Comparison of ENCODE assay signal across 8 cellular contexts in the genomic region with DNA sequence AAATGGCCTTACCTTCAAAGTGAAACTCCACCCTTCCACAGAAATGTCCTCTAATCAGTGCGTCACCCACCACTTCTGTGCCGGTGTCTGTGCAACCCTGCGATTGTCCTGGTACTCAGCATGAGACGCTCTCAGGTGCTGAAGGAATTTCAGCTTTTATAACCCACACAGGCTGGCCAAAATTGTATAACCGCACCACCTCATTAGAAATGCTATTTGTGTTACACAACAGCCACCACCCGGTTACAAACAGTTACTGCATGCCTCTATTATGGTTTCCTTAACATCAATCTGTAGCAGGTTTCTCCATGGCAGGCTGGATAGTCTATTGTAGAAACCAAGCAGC. TPM values are rescaled to one million over a fixed set of nuclear protein-coding genes. Genes with fewer than 3 reads are reported as not detected.
DNase-seq lines count a peak whose midpoint lies in the region; ATAC-seq and TF ChIP-seq lines count a peak whose summit lies in the region.

No MANE protein-coding gene starts in this region.

- H3K4me3 Mint-ChIP-seq in neural crest cell, result no peak overlapping the region

- in situ Hi-C loops in ACHN (cut with HindIII; ENCODE audit: low pct_ligation_motif_present, low pct_unique_long_range_greater_than_20kb, low sequenced_read_pairs), result no loop called here

- ATAC-seq in HG03354 (IDR thresholded peaks at IDR 0.05; ENCODE audit: poor library complexity, severe bottlenecking, unreplicated experiment) (peak; percentile 76), esophagus mucosa (peak; percentile 72)

- H3K27ac Mint-ChIP-seq in neural crest cell (ENCODE audit: unreplicated experiment), result no peak overlapping the region

- H3K36me3 Mint-ChIP-seq in neural crest cell (ENCODE audit: low read depth), result peaks cover 13% of the 10 kb centered on the region

- H3K9me3 Mint-ChIP-seq in neural crest cell, result no peaks in the 10 kb centered on the region

- peak; percentile 43 for DNase-seq in ACHN
- no peak for DNase-seq in neural crest cell (ENCODE audit: low read depth, low spot score)
- DNase-seq in occipital lobe (lab: John Stamatoyannopoulos, UW), result no peak
- DNase-seq in NCI-H1092 treated with DMSO at 0.1 percent for 48 hours (lab: John Stamatoyannopoulos, UW), result no peak

- H3K27me3 Mint-ChIP-seq in neural crest cell (ENCODE audit: low read depth), result no peaks in the 10 kb centered on the region

- TF ChIP-seq CTCF in GM12873 (IDR thresholded peaks at IDR 0.05; ENCODE audit: insufficient read depth, low read depth, low read length, missing control alignments) (peak; percentile 73), WI38 (IDR thresholded peaks at IDR 0.05; ENCODE audit: low read depth, low read length) (peak; percentile 62), neural crest cell (conservative IDR thresholded peaks at IDR 0.05) (peak; percentile 65)

- H3K4me1 Mint-ChIP-seq in neural crest cell, result peaks cover 36% of the 10 kb centered on the region

- H3K4me3 ChIP-seq in WI38 (ENCODE audit: low read depth, low read length), result no peak overlapping the region

RNA-seq across cellular contexts. Expression of a gene that starts 51.5 kb away (rescaled TPM):
- total RNA-seq in esophagus mucosa (9.4 TPM), neural crest cell (27.1 and 28.3 TPM in 2 replicates), occipital lobe (52.9 TPM)
